ENCODE assay signal across 19 cellular contexts in genomic region chr22:27698830-27699229, GRCh38.
DNase-seq lines count a peak whose midpoint lies in the region; ATAC-seq, FAIRE-seq and TF ChIP-seq lines count a peak whose summit lies in the region.
"Had no signal": no experiment of that assay in that cellular context is flagged by ENCODE, and none has a peak within 500 bp of the region (broad histone marks: within the 10 kb centered on the region; RNA-seq: fewer than 3 reads in every experiment).

No MANE protein-coding gene starts in this region.

- H3K9me3 ChIP-seq in A549 (peaks cover 12% of the 10 kb centered on the region; the same call in 1 of the 3 replicates), psoas muscle (peaks cover 16% of the 10 kb centered on the region), BE2C (peaks cover 3% of the 10 kb centered on the region; the same call in 1 of the 2 replicates), small intestine (ENCODE audit: control insufficient read depth, low read depth) (no peaks in the 10 kb centered on the region), HAP-1 (peaks cover 6% of the 10 kb centered on the region)

- H3K4me3 ChIP-seq in A549 (no peak overlapping the region), psoas muscle (no peak overlapping the region), BE2C (ENCODE audit: low read depth, low read length) (no peak overlapping the region), small intestine (ENCODE audit: low read depth in 1 of 2, low read length in 2 of 2) (no peak overlapping the region), HAP-1 (no peak overlapping the region)

- no peaks in the 10 kb centered on the region for H3K27me3 ChIP-seq in psoas muscle (ENCODE audit: insufficient read depth in 3 of 3, low read length in 2 of 3)
- H3K27me3 ChIP-seq in BE2C: peaks cover 13% of the 10 kb centered on the region
- H3K27me3 ChIP-seq in small intestine (ENCODE audit: control insufficient read depth in 2 of 2, insufficient read depth in 2 of 2, low read length in 2 of 2): no peaks in the 10 kb centered on the region
- no peaks in the 10 kb centered on the region for H3K27me3 ChIP-seq in HAP-1 (ENCODE audit: low read depth)

- FAIRE-seq in A549 (lab: Jason Lieb, UNC): no peak
- FAIRE-seq in small intestine (lab: Jason Lieb, UNC): no peak
- FAIRE-seq: D721Med, G401.6, GM12891, GM18507 had no signal

- POLR2A ChIA-PET in A549 (lab: Yijun Ruan, JAX): no interaction called here

- CTCF ChIA-PET in A549 (lab: Yijun Ruan, JAX): interaction anchor here (2.1 kb wide), 1 partner anchor 25 kb away, joined by 5 read pairs; no protein-coding TSS in a partner anchor

- no peak for TF ChIP-seq RAD21 in A549 (conservative IDR thresholded peaks at IDR 0.05 in 1 of 2, IDR thresholded peaks at IDR 0.05 in 1 of 2)

- no peak for TF ChIP-seq POLR2A in A549 (IDR thresholded peaks at IDR 0.05; ENCODE audit: low read length)

- ATAC-seq in A549 (no peak), psoas muscle (peak in 3 of 4 donors; percentile 30 to 45 (median 40))

- TF ChIP-seq CTCF in A549 (IDR thresholded peaks at IDR 0.05) (no peak), psoas muscle (IDR thresholded peaks at IDR 0.05) (no peak), BE2C (IDR thresholded peaks at IDR 0.05; ENCODE audit: low read depth, low read length) (no peak)

- H3K4me2 ChIP-seq in A549: no peak overlapping the region

- H3K4me1 ChIP-seq in A549: no peaks in the 10 kb centered on the region
- peaks cover 8% of the 10 kb centered on the region for H3K4me1 ChIP-seq in psoas muscle
- no peaks in the 10 kb centered on the region for H3K4me1 ChIP-seq in BE2C
- no peaks in the 10 kb centered on the region for H3K4me1 ChIP-seq in small intestine (ENCODE audit: control insufficient read depth in 2 of 2, insufficient read depth in 1 of 2, low read depth in 1 of 2, low read length in 1 of 2)
- H3K4me1 ChIP-seq in HAP-1: no peaks in the 10 kb centered on the region
- H3K4me1 ChIP-seq: Caco-2 had no signal

- intact Hi-C loops in psoas muscle (cut with DNase I): no loop called here

- no peak for TF ChIP-seq EP300 in A549 (IDR thresholded peaks at IDR 0.05)

- in situ Hi-C loops in SK-MEL-5 (cut with HindIII; ENCODE audit: low pct_unique_long_range_greater_than_20kb, low sequenced_read_pairs): no loop called here
- in situ Hi-C loops in HAP-1 (cut with MboI; ENCODE audit: low sequenced_read_pairs): no loop called here

- no peak overlapping the region for H3K27ac ChIP-seq in A549
- peak overlapping the region; percentile 73 for H3K27ac ChIP-seq in psoas muscle
- H3K27ac ChIP-seq in small intestine (ENCODE audit: low read depth in 1 of 2, low read length in 1 of 2): no peak overlapping the region
- H3K27ac ChIP-seq: 22Rv1, C4-2B, HL-60 had no signal

- no peaks in the 10 kb centered on the region for H3K36me3 ChIP-seq in psoas muscle (ENCODE audit: insufficient read depth in 1 of 2, low read depth in 1 of 2)
- H3K36me3 ChIP-seq in BE2C: no peaks in the 10 kb centered on the region
- no peaks in the 10 kb centered on the region for H3K36me3 ChIP-seq in small intestine (ENCODE audit: control insufficient read depth in 2 of 2, insufficient read depth in 2 of 2, low read length in 2 of 2)
- no peaks in the 10 kb centered on the region for H3K36me3 ChIP-seq in HAP-1 (replicated peaks)

- no peak for DNase-seq in A549 (ENCODE audit: low read depth in 1 of 2, low spot score in 1 of 2)
- DNase-seq in SK-MEL-5 (ENCODE audit: low read depth, low spot score): peak; percentile 27
- peak; percentile 54 for DNase-seq in left kidney (ENCODE audit: low read depth, low spot score)
- DNase-seq in psoas muscle: no peak
- no peak for DNase-seq in BE2C
- no peak for DNase-seq in amniotic stem cell (lab: John Stamatoyannopoulos, UW)
- DNase-seq in small intestine: no peak
- no peak for DNase-seq in HAP-1 (ENCODE audit: low spot score in 2 of 2)
- DNase-seq: Caco-2; CD4-positive, alpha-beta T cell; GOT3; H9 had no signal

- 50% methylated on average over 3 of the region's 5 CpGs for WGBS in A549 (ENCODE audit: missing lambda C conversion rate)
- 30 to 39% (median 32%) methylated on average over 5 of the region's 5 CpGs for WGBS in psoas muscle, 3 donors
- 59 to 61% (median 61%) methylated on average over 5 of the region's 5 CpGs for WGBS in small intestine, 3 donors

TF ChIP-seq in A549, 52 proteins besides CTCF, POLR2A, EP300 and RAD21:
- TF ChIP-seq KDM1A (IDR thresholded peaks at IDR 0.05; ENCODE audit: low read depth) (no peak), GATA3 (IDR thresholded peaks at IDR 0.05; ENCODE audit: borderline replicate concordance) (no peak), EHF (CRISPR knock-in tag; IDR thresholded peaks at IDR 0.05) (no peak), REST (IDR thresholded peaks at IDR 0.05) (no peak), ZFP36 (IDR thresholded peaks at IDR 0.05; ENCODE audit: borderline replicate concordance, partially characterized antibody) (peak; percentile 40), E2F6 (IDR thresholded peaks at IDR 0.05; ENCODE audit: borderline replicate concordance, low read depth) (no peak), FOSL2 (IDR thresholded peaks at IDR 0.05) (no peak), FOSL2 (CRISPR knock-in tag; IDR thresholded peaks at IDR 0.05) (no peak), HEYL (CRISPR knock-in tag; IDR thresholded peaks at IDR 0.05) (no peak), BHLHE40 (IDR thresholded peaks at IDR 0.05; ENCODE audit: low read depth, low read length) (no peak)

Comparison
In these comparisons a context has a peak if more than half of its experiments do, and no peak if none do; other contexts are left out.
1. ATAC-seq: peak in psoas muscle (3 of 4); none in A549 (0 of 2).
2. DNase-seq: peak in SK-MEL-5 (single experiment) and left kidney (single experiment); none in A549 (0 of 2), psoas muscle (0 of 2), BE2C (single experiment), amniotic stem cell (single experiment), small intestine (single experiment) and HAP-1 (0 of 2).